Comparison of ENCODE assay signal across 7 cellular contexts in genomic region chr10:59400214-59400613, GRCh38. TPM values are rescaled to one million over a fixed set of nuclear protein-coding genes. Genes with fewer than 3 reads are reported as not detected.
"Had no signal": no experiment of that assay in that cellular context is flagged by ENCODE, and none has a peak within 500 bp of the region (broad histone marks: within the 10 kb centered on the region; RNA-seq: fewer than 3 reads in every experiment).

No MANE protein-coding gene starts in this region.

- H2AFZ ChIP-seq: GM23338 had no signal

- H3K27me3 Mint-ChIP-seq: IgD-negative memory B cell had no signal

- DNase-seq: H9, HCEC 1CT, KG1 had no signal

- H3K27ac ChIP-seq: HL-60 had no signal

- H3K4me3 Mint-ChIP-seq: GM23338, H9 had no signal

- H3K4me1 Mint-ChIP-seq: IgD-negative memory B cell had no signal

- ATAC-seq: GM23338 had no signal

- H3K27ac Mint-ChIP-seq: GM23338, H9, IgD-negative memory B cell had no signal

- FAIRE-seq: H1 had no signal

- H3K4me2 ChIP-seq: GM23338 had no signal

- H3K4me3 ChIP-seq: GM23338 had no signal

RNA-seq across cellular contexts. Expression of gene FAM13C, which starts 37.9 kb away (rescaled TPM):
- polyA plus RNA-seq: IgD-negative memory B cell had no signal
